In genomic region chr4:6298852-6299251, GRCh38 we compare ENCODE assay signal across 1 cellular context.
TF ChIP-seq lines count a peak whose summit lies in the region.

No MANE protein-coding gene starts in this region.

TF ChIP-seq in IMR-90, 13 proteins besides CTCF, POLR2A, EP300 and RAD21 (continued from another document):
- TF ChIP-seq CHD1 (IDR thresholded peaks at IDR 0.05; ENCODE audit: low read depth, low read length) (no peak), MAFK (IDR thresholded peaks at IDR 0.05; ENCODE audit: low read depth, low read length) (no peak), FOS (IDR thresholded peaks at IDR 0.05; ENCODE audit: low read depth, low read length) (no peak), MXI1 (IDR thresholded peaks at IDR 0.05; ENCODE audit: borderline replicate concordance, low read depth, low read length) (no peak)
TF ChIP-seq in IMR-90: peak in this region for 0.
